ENCODE assay signal across 1 cellular context in the genomic region with DNA sequence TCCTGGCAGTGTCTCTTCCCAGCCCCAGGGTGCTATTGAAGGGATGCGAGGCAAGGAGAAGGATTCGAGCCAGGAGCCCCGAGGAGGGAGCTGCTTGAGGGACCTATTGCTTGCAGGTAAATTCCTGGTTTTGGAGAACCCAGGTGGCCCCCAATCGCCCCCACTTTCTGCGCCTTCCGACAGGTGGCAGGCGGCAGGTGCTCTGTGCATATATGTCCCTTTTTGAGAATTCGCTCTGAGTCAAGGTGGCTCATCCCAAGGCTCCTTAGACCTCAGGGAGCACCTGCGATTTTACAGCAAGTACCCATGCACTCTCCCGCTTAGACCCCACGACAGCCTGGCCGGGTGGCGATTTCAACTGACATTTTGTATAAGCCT.
TF ChIP-seq lines count a peak whose summit lies in the region.

No MANE protein-coding gene starts in this region.

TF ChIP-seq in HepG2, 621 proteins besides CTCF, POLR2A, EP300 and RAD21:
- TF ChIP-seq ZNF552 (CRISPR knock-in tag; IDR thresholded peaks at IDR 0.05; ENCODE audit: borderline replicate concordance) = no peak
- TF ChIP-seq ZNF614 (CRISPR knock-in tag; IDR thresholded peaks at IDR 0.05; ENCODE audit: borderline replicate concordance) = no peak
- no peak for TF ChIP-seq KDM5B (CRISPR knock-in tag; IDR thresholded peaks at IDR 0.05; ENCODE audit: borderline replicate concordance)
- TF ChIP-seq TBX2 (CRISPR knock-in tag; IDR thresholded peaks at IDR 0.05; ENCODE audit: borderline replicate concordance) = no peak
- TF ChIP-seq ONECUT2 (CRISPR knock-in tag; IDR thresholded peaks at IDR 0.05) = no peak
- no peak for TF ChIP-seq ZNF44 (CRISPR knock-in tag; IDR thresholded peaks at IDR 0.05)
- TF ChIP-seq SRSF9 (IDR thresholded peaks at IDR 0.05; ENCODE audit: borderline replicate concordance, insufficient read depth, low read depth, low read length, poor library complexity, severe bottlenecking) = no peak
- TF ChIP-seq SP140L (CRISPR knock-in tag; IDR thresholded peaks at IDR 0.05; ENCODE audit: borderline replicate concordance) = no peak
- TF ChIP-seq, protein P1, sequence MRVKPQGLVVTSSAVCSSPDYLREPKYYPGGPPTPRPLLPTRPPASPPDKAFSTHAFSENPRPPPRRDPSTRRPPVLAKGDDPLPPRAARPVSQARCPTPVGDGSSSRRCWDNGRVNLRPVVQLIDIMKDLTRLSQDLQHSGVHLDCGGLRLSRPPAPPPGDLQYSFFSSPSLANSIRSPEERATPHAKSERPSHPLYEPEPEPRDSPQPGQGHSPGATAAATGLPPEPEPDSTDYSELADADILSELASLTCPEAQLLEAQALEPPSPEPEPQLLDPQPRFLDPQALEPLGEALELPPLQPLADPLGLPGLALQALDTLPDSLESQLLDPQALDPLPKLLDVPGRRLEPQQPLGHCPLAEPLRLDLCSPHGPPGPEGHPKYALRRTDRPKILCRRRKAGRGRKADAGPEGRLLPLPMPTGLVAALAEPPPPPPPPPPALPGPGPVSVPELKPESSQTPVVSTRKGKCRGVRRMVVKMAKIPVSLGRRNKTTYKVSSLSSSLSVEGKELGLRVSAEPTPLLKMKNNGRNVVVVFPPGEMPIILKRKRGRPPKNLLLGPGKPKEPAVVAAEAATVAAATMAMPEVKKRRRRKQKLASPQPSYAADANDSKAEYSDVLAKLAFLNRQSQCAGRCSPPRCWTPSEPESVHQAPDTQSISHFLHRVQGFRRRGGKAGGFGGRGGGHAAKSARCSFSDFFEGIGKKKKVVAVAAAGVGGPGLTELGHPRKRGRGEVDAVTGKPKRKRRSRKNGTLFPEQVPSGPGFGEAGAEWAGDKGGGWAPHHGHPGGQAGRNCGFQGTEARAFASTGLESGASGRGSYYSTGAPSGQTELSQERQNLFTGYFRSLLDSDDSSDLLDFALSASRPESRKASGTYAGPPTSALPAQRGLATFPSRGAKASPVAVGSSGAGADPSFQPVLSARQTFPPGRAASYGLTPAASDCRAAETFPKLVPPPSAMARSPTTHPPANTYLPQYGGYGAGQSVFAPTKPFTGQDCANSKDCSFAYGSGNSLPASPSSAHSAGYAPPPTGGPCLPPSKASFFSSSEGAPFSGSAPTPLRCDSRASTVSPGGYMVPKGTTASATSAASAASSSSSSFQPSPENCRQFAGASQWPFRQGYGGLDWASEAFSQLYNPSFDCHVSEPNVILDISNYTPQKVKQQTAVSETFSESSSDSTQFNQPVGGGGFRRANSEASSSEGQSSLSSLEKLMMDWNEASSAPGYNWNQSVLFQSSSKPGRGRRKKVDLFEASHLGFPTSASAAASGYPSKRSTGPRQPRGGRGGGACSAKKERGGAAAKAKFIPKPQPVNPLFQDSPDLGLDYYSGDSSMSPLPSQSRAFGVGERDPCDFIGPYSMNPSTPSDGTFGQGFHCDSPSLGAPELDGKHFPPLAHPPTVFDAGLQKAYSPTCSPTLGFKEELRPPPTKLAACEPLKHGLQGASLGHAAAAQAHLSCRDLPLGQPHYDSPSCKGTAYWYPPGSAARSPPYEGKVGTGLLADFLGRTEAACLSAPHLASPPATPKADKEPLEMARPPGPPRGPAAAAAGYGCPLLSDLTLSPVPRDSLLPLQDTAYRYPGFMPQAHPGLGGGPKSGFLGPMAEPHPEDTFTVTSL (CRISPR knock-in tag; IDR thresholded peaks at IDR 0.05; ENCODE audit: borderline replicate concordance) = no peak
- no peak for TF ChIP-seq ZNF17 (CRISPR knock-in tag; IDR thresholded peaks at IDR 0.05)
- no peak for TF ChIP-seq ZNF3 (CRISPR knock-in tag; IDR thresholded peaks at IDR 0.05)
- no peak for TF ChIP-seq SMAD1 (CRISPR knock-in tag; IDR thresholded peaks at IDR 0.05; ENCODE audit: borderline replicate concordance, low read depth)
- no peak for TF ChIP-seq ZNF839 (CRISPR knock-in tag; IDR thresholded peaks at IDR 0.05; ENCODE audit: borderline replicate concordance)
- no peak for TF ChIP-seq ZNF235 (CRISPR knock-in tag; IDR thresholded peaks at IDR 0.05; ENCODE audit: borderline replicate concordance)
- no peak for TF ChIP-seq HES4 (CRISPR knock-in tag; IDR thresholded peaks at IDR 0.05; ENCODE audit: borderline replicate concordance)
- no peak for TF ChIP-seq HOXA5 (CRISPR knock-in tag; IDR thresholded peaks at IDR 0.05)
- no peak for TF ChIP-seq ZNF260 (CRISPR knock-in tag; IDR thresholded peaks at IDR 0.05; ENCODE audit: borderline replicate concordance, low read depth)
- no peak for TF ChIP-seq ZNF589 (CRISPR knock-in tag; conservative IDR thresholded peaks at IDR 0.05)
- TF ChIP-seq, protein P2, sequence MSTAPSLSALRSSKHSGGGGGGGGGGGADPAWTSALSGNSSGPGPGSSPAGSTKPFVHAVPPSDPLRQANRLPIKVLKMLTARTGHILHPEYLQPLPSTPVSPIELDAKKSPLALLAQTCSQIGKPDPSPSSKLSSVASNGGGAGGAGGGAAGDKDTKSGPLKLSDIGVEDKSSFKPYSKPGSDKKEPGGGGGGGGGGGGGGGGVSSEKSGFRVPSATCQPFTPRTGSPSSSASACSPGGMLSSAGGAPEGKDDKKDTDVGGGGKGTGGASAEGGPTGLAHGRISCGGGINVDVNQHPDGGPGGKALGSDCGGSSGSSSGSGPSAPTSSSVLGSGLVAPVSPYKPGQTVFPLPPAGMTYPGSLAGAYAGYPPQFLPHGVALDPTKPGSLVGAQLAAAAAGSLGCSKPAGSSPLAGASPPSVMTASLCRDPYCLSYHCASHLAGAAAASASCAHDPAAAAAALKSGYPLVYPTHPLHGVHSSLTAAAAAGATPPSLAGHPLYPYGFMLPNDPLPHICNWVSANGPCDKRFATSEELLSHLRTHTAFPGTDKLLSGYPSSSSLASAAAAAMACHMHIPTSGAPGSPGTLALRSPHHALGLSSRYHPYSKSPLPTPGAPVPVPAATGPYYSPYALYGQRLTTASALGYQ (CRISPR knock-in tag; IDR thresholded peaks at IDR 0.05) = no peak
